Comparison of ENCODE assay signal across 2 cellular contexts in the genomic region with DNA sequence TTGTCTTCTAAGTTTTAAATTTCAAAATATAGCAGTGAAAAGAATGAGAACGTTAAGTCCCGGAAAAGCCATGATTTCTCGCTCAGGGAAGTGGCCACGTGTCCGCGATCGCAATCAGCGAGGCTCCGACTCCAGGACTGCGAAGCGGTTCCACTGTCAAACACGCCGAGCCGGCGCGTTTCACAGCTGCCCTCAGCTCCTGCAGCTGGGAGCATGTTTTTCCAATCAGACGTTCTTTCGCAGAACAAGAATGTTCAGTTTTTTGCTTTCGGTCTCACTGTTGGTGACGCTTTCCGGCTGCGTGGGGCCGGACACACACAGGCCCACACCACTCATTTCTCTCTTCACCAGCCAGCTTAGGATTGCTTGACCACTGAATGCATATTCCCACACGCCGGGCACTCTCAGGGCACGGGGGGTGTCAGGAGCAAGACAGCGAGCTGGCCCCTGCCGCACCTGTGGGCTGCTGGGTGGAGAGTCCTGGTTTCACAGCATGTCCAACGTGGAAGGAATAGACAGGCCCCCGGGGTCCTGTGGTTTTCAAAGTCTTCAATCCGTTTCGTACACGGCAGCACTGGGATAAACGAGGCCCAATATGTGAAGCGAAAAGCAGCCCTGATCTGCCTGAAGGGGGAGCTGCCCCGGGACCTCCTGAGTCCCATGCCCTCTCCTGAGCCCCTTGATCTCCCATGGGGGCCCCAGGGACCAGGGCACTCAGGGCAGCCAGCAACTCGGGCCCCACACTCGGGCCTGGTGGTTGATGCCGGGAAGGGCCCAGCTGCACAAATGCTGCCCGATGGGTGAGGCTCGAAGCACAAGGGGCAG.
TF ChIP-seq lines count a peak whose summit lies in the region.

No MANE protein-coding gene starts in this region.

TF ChIP-seq in HCT116, 20 proteins besides CTCF, POLR2A, EP300 and RAD21:
- TF ChIP-seq EZH2 (IDR thresholded peaks at IDR 0.05) (no peak), SP1 (IDR thresholded peaks at IDR 0.05; ENCODE audit: low read depth) (no peak), ELF1 (IDR thresholded peaks at IDR 0.05; ENCODE audit: borderline replicate concordance, low read depth) (no peak), TCF7L2 (IDR thresholded peaks at IDR 0.05; ENCODE audit: borderline replicate concordance, extremely low read depth, insufficient read depth, insufficient read length) (no peak), YY1 (IDR thresholded peaks at IDR 0.05; ENCODE audit: extremely low read depth, insufficient replicate concordance, low read depth, low read length) (no peak), CEBPB (IDR thresholded peaks at IDR 0.05; ENCODE audit: low read depth) (no peak), ZFX (IDR thresholded peaks at IDR 0.05) (no peak), SIN3A (IDR thresholded peaks at IDR 0.05; ENCODE audit: low read depth) (no peak), FOSL1 (IDR thresholded peaks at IDR 0.05; ENCODE audit: low read depth) (no peak)
- TF ChIP-seq, protein P1, sequence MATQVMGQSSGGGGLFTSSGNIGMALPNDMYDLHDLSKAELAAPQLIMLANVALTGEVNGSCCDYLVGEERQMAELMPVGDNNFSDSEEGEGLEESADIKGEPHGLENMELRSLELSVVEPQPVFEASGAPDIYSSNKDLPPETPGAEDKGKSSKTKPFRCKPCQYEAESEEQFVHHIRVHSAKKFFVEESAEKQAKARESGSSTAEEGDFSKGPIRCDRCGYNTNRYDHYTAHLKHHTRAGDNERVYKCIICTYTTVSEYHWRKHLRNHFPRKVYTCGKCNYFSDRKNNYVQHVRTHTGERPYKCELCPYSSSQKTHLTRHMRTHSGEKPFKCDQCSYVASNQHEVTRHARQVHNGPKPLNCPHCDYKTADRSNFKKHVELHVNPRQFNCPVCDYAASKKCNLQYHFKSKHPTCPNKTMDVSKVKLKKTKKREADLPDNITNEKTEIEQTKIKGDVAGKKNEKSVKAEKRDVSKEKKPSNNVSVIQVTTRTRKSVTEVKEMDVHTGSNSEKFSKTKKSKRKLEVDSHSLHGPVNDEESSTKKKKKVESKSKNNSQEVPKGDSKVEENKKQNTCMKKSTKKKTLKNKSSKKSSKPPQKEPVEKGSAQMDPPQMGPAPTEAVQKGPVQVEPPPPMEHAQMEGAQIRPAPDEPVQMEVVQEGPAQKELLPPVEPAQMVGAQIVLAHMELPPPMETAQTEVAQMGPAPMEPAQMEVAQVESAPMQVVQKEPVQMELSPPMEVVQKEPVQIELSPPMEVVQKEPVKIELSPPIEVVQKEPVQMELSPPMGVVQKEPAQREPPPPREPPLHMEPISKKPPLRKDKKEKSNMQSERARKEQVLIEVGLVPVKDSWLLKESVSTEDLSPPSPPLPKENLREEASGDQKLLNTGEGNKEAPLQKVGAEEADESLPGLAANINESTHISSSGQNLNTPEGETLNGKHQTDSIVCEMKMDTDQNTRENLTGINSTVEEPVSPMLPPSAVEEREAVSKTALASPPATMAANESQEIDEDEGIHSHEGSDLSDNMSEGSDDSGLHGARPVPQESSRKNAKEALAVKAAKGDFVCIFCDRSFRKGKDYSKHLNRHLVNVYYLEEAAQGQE (IDR thresholded peaks at IDR 0.05; ENCODE audit: low read depth) = no peak

TF ChIP-seq in H1, 55 proteins besides CTCF, POLR2A, EP300 and RAD21:
- TF ChIP-seq CBX8 (IDR thresholded peaks at IDR 0.05; ENCODE audit: borderline replicate concordance, low read depth, low read length) (no peak), PHF8 (conservative IDR thresholded peaks at IDR 0.05; ENCODE audit: low read depth, low read length) (no peak), EGR1 (IDR thresholded peaks at IDR 0.05; ENCODE audit: borderline replicate concordance, low read depth, low read length) (no peak), POU5F1 (IDR thresholded peaks at IDR 0.05; ENCODE audit: low read depth, low read length) (no peak), CHD2 (IDR thresholded peaks at IDR 0.05; ENCODE audit: low read length) (no peak)
TF ChIP-seq in H1: peak in this region for 0.
